ENCODE assay signal across 1 cellular context in genomic region chr19:36377541-36378178, GRCh38.
A peak's percentile ranks its signal among the peaks of the same experiment; 100 is the strongest.
TF ChIP-seq lines count a peak whose summit lies in the region.

No MANE protein-coding gene starts in this region.

TF ChIP-seq in HepG2, 621 proteins besides CTCF, POLR2A, EP300 and RAD21 (continued from another document and continues in another):
- TF ChIP-seq, protein P1, sequence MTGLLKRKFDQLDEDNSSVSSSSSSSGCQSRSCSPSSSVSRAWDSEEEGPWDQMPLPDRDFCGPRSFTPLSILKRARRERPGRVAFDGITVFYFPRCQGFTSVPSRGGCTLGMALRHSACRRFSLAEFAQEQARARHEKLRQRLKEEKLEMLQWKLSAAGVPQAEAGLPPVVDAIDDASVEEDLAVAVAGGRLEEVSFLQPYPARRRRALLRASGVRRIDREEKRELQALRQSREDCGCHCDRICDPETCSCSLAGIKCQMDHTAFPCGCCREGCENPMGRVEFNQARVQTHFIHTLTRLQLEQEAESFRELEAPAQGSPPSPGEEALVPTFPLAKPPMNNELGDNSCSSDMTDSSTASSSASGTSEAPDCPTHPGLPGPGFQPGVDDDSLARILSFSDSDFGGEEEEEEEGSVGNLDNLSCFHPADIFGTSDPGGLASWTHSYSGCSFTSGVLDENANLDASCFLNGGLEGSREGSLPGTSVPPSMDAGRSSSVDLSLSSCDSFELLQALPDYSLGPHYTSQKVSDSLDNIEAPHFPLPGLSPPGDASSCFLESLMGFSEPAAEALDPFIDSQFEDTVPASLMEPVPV (CRISPR knock-in tag; IDR thresholded peaks at IDR 0.05): no peak
- TF ChIP-seq FIP1L1 (IDR thresholded peaks at IDR 0.05; ENCODE audit: borderline replicate concordance, insufficient read depth, low read depth, low read length) (no peak), ZSCAN9 (CRISPR knock-in tag; IDR thresholded peaks at IDR 0.05; ENCODE audit: borderline replicate concordance) (no peak), THAP11 (CRISPR knock-in tag; IDR thresholded peaks at IDR 0.05) (peak; percentile 80), HOXA7 (CRISPR knock-in tag; IDR thresholded peaks at IDR 0.05) (no peak), ZNF143 (CRISPR knock-in tag; IDR thresholded peaks at IDR 0.05) (no peak), ELF4 (CRISPR knock-in tag; IDR thresholded peaks at IDR 0.05; ENCODE audit: borderline replicate concordance) (no peak), POLR2AphosphoS5 (IDR thresholded peaks at IDR 0.05; ENCODE audit: low read depth, low read length) (peak; percentile 25; the same call in 1 of the 2 replicates), NR1H2 (CRISPR knock-in tag; IDR thresholded peaks at IDR 0.05; ENCODE audit: borderline replicate concordance, low read depth) (no peak), SAP130 (CRISPR knock-in tag; IDR thresholded peaks at IDR 0.05; ENCODE audit: low read depth) (peak; percentile 57; the same call in 1 of the 2 replicates), ZNF33B (CRISPR knock-in tag; IDR thresholded peaks at IDR 0.05) (no peak), SMYD3 (CRISPR knock-in tag; IDR thresholded peaks at IDR 0.05) (no peak), ZNF367 (CRISPR knock-in tag; IDR thresholded peaks at IDR 0.05; ENCODE audit: borderline replicate concordance) (no peak), KMT2B (CRISPR knock-in tag; IDR thresholded peaks at IDR 0.05) (no peak), ZNF333 (CRISPR knock-in tag; IDR thresholded peaks at IDR 0.05; ENCODE audit: borderline replicate concordance) (no peak), SSRP1 (CRISPR knock-in tag; IDR thresholded peaks at IDR 0.05) (no peak), PHF21A (CRISPR knock-in tag; IDR thresholded peaks at IDR 0.05) (no peak), SYNCRIP (IDR thresholded peaks at IDR 0.05; ENCODE audit: insufficient read depth, low read depth, low read length) (no peak), ATF2 (CRISPR knock-in tag; IDR thresholded peaks at IDR 0.05) (no peak), E2F1 (CRISPR knock-in tag; IDR thresholded peaks at IDR 0.05) (no peak), NONO (IDR thresholded peaks at IDR 0.05) (no peak), NONO (CRISPR knock-in tag; conservative IDR thresholded peaks at IDR 0.05) (no peak), ZNF678 (CRISPR knock-in tag; IDR thresholded peaks at IDR 0.05) (no peak), ZNF207 (IDR thresholded peaks at IDR 0.05; ENCODE audit: borderline replicate concordance) (no peak), ZNF235 (CRISPR knock-in tag; IDR thresholded peaks at IDR 0.05; ENCODE audit: borderline replicate concordance) (no peak), RXRB (CRISPR knock-in tag; IDR thresholded peaks at IDR 0.05; ENCODE audit: borderline replicate concordance) (0 out of 2 replicates have a peak, but pooled peaks have one; percentile 9), SATB2 (CRISPR knock-in tag; IDR thresholded peaks at IDR 0.05) (no peak), ZNF276 (CRISPR knock-in tag; IDR thresholded peaks at IDR 0.05; ENCODE audit: low read depth) (no peak), CSRNP2 (CRISPR knock-in tag; conservative IDR thresholded peaks at IDR 0.05; ENCODE audit: low read depth) (no peak), HNF1A (IDR thresholded peaks at IDR 0.05; ENCODE audit: low read depth) (peak; percentile 67), HNF1A (CRISPR knock-in tag; IDR thresholded peaks at IDR 0.05; ENCODE audit: borderline replicate concordance) (peak; percentile 52; the same call in 1 of the 2 replicates), KLF13 (CRISPR knock-in tag; IDR thresholded peaks at IDR 0.05) (no peak), SPEN (CRISPR knock-in tag; IDR thresholded peaks at IDR 0.05; ENCODE audit: low read depth) (no peak), ZNF816 (CRISPR knock-in tag; IDR thresholded peaks at IDR 0.05; ENCODE audit: borderline replicate concordance) (no peak), ZNF709 (CRISPR knock-in tag; IDR thresholded peaks at IDR 0.05) (no peak)
- TF ChIP-seq, protein P2, sequence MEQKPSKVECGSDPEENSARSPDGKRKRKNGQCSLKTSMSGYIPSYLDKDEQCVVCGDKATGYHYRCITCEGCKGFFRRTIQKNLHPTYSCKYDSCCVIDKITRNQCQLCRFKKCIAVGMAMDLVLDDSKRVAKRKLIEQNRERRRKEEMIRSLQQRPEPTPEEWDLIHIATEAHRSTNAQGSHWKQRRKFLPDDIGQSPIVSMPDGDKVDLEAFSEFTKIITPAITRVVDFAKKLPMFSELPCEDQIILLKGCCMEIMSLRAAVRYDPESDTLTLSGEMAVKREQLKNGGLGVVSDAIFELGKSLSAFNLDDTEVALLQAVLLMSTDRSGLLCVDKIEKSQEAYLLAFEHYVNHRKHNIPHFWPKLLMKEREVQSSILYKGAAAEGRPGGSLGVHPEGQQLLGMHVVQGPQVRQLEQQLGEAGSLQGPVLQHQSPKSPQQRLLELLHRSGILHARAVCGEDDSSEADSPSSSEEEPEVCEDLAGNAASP (CRISPR knock-in tag; IDR thresholded peaks at IDR 0.05; ENCODE audit: borderline replicate concordance): no peak
- TF ChIP-seq, protein P3, sequence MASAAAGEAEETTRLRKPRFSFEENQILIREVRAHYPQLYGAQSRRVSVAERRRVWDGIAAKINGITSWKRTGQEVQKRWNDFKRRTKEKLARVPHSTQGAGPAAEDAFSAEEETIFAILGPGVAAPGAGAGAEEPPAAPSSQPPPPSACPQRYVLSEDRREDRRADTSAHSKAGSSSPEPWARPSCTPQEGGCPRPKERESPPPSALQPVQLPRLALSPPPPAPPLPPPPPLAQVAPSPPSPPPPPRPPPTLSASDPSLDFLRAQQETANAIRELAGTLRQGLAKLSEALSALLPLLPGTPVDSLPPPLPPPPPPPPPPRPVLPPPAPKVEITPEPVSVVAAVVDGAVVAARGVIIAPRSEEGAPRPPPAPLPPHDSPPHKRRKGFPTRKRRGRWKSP (CRISPR knock-in tag; IDR thresholded peaks at IDR 0.05): no peak
- TF ChIP-seq, protein P4, sequence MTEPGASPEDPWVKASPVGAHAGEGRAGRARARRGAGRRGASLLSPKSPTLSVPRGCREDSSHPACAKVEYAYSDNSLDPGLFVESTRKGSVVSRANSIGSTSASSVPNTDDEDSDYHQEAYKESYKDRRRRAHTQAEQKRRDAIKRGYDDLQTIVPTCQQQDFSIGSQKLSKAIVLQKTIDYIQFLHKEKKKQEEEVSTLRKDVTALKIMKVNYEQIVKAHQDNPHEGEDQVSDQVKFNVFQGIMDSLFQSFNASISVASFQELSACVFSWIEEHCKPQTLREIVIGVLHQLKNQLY (CRISPR knock-in tag; IDR thresholded peaks at IDR 0.05): no peak
- TF ChIP-seq, protein P5, sequence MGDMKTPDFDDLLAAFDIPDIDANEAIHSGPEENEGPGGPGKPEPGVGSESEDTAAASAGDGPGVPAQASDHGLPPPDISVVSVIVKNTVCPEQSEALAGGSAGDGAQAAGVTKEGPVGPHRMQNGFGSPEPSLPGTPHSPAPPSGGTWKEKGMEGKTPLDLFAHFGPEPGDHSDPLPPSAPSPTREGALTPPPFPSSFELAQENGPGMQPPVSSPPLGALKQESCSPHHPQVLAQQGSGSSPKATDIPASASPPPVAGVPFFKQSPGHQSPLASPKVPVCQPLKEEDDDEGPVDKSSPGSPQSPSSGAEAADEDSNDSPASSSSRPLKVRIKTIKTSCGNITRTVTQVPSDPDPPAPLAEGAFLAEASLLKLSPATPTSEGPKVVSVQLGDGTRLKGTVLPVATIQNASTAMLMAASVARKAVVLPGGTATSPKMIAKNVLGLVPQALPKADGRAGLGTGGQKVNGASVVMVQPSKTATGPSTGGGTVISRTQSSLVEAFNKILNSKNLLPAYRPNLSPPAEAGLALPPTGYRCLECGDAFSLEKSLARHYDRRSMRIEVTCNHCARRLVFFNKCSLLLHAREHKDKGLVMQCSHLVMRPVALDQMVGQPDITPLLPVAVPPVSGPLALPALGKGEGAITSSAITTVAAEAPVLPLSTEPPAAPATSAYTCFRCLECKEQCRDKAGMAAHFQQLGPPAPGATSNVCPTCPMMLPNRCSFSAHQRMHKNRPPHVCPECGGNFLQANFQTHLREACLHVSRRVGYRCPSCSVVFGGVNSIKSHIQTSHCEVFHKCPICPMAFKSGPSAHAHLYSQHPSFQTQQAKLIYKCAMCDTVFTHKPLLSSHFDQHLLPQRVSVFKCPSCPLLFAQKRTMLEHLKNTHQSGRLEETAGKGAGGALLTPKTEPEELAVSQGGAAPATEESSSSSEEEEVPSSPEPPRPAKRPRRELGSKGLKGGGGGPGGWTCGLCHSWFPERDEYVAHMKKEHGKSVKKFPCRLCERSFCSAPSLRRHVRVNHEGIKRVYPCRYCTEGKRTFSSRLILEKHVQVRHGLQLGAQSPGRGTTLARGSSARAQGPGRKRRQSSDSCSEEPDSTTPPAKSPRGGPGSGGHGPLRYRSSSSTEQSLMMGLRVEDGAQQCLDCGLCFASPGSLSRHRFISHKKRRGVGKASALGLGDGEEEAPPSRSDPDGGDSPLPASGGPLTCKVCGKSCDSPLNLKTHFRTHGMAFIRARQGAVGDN (CRISPR knock-in tag; IDR thresholded peaks at IDR 0.05): no peak
- TF ChIP-seq, protein P6, sequence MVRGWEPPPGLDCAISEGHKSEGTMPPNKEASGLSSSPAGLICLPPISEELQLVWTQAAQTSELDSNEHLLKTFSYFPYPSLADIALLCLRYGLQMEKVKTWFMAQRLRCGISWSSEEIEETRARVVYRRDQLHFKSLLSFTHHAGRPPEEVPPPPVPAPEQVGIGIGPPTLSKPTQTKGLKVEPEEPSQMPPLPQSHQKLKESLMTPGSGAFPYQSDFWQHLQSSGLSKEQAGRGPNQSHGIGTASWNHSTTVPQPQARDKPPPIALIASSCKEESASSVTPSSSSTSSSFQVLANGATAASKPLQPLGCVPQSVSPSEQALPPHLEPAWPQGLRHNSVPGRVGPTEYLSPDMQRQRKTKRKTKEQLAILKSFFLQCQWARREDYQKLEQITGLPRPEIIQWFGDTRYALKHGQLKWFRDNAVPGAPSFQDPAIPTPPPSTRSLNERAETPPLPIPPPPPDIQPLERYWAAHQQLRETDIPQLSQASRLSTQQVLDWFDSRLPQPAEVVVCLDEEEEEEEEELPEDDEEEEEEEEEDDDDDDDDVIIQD (CRISPR knock-in tag; IDR thresholded peaks at IDR 0.05; ENCODE audit: low read depth): no peak
